In genomic region chr4:131388277-131388676, GRCh38 we compare ENCODE assay signal across 31 cellular contexts.
"Had no signal": no experiment of that assay in that cellular context is flagged by ENCODE, and none has a peak within 500 bp of the region (broad histone marks: within the 10 kb centered on the region; RNA-seq: fewer than 3 reads in every experiment).

No MANE protein-coding gene starts in this region.

- H3K27me3 ChIP-seq: adrenal gland, body of pancreas, esophagus squamous epithelium, gastroesophageal sphincter, heart right ventricle, hepatocyte had no signal

- ATAC-seq: activated CD8-positive, alpha-beta T cell treated with anti-CD3 and anti-CD28 coated beads for 36 hours; activated naive CD8-positive, alpha-beta T cell treated with anti-CD3 and anti-CD28 coated beads, Interleukin-2, amount 50 U/mL, for 24 hours; activated T-cell treated with anti-CD3 and anti-CD28 coated beads, Interleukin-2, amount 50 U/mL, for 4 hours; body of pancreas; effector memory CD8-positive, alpha-beta T cell; gastroesophageal sphincter; heart right ventricle; WTC11 had no signal

- H3K4me3 Mint-ChIP-seq: activated CD4-positive, alpha-beta T cell treated with anti-CD3 and anti-CD28 coated beads, Interleukin-2, amount 10 ng/mL, durations not matched to agents 7 days and 5 days; activated CD8-positive, alpha-beta T cell treated with anti-CD3 and anti-CD28 coated beads for 36 hours; activated naive CD4-positive, alpha-beta T cell treated with anti-CD3 and anti-CD28 coated beads for 36 hours; activated naive CD4-positive, alpha-beta T cell treated with anti-CD3 and anti-CD28 coated beads, Interleukin-2, amount 50 U/mL, for 24 hours; activated naive CD8-positive, alpha-beta T cell treated with anti-CD3 and anti-CD28 coated beads for 36 hours; activated naive CD8-positive, alpha-beta T cell treated with anti-CD3 and anti-CD28 coated beads, Interleukin-2, amount 50 U/mL, for 24 hours; activated T-cell treated with anti-CD3 and anti-CD28 coated beads, Interleukin-2, amount 50 U/mL, for 4 hours; activated T-helper 1 cell treated with anti-CD3 and anti-CD28 coated beads, Interleukin-12 subunit alpha, Interleukin-12 subunit beta, Interleukin-2, Interleukin-4 antibody, amounts not matched to agents 30 ng/mL and 10 ng/mL and 1 ng/mL, durations not matched to agents 14 hours and 24 hours and 36 hours; effector memory CD8-positive, alpha-beta T cell; WTC11 had no signal

- H3K27me3 Mint-ChIP-seq: activated CD4-positive, alpha-beta T cell treated with anti-CD3 and anti-CD28 coated beads, Interleukin-2, amount 10 ng/mL, durations not matched to agents 7 days and 5 days; activated CD8-positive, alpha-beta T cell treated with anti-CD3 and anti-CD28 coated beads for 36 hours; activated naive CD4-positive, alpha-beta T cell treated with anti-CD3 and anti-CD28 coated beads, Interleukin-2, amount 50 U/mL, for 24 hours; activated naive CD8-positive, alpha-beta T cell treated with anti-CD3 and anti-CD28 coated beads for 36 hours; activated naive CD8-positive, alpha-beta T cell treated with anti-CD3 and anti-CD28 coated beads, Interleukin-2, amount 50 U/mL, for 24 hours; effector memory CD8-positive, alpha-beta T cell had no signal

- H3K4me1 Mint-ChIP-seq: activated CD4-positive, alpha-beta T cell treated with anti-CD3 and anti-CD28 coated beads, Interleukin-2, amount 10 ng/mL, durations not matched to agents 7 days and 5 days; activated naive CD4-positive, alpha-beta T cell treated with anti-CD3 and anti-CD28 coated beads, Interleukin-2, amount 50 U/mL, for 24 hours; activated naive CD8-positive, alpha-beta T cell treated with anti-CD3 and anti-CD28 coated beads for 36 hours; activated naive CD8-positive, alpha-beta T cell treated with anti-CD3 and anti-CD28 coated beads, Interleukin-2, amount 50 U/mL, for 24 hours; WTC11 had no signal

- H2AFZ ChIP-seq: hepatocyte had no signal

- H3K4me1 ChIP-seq: adrenal gland, body of pancreas, esophagus squamous epithelium, gastroesophageal sphincter, heart right ventricle had no signal

- H3K4me2 ChIP-seq: hepatocyte had no signal

- H3K36me3 ChIP-seq: adrenal gland, esophagus squamous epithelium, gastroesophageal sphincter, heart right ventricle had no signal

- DNase-seq: activated CD4-positive, alpha-beta T cell treated with anti-CD3 and anti-CD28 coated beads for 1 hour; activated CD4-positive, alpha-beta T cell treated with anti-CD3 and anti-CD28 coated beads for 4 hours; activated CD4-positive, alpha-beta T cell treated with anti-CD3 and anti-CD28 coated beads, Interleukin-2, amount 10 ng/mL, durations not matched to agents 7 days and 5 days; activated CD4-positive, alpha-beta T cell treated with anti-CD3 and anti-CD28 coated beads, Interleukin-2, amount 50 U/mL, for 4 hours; activated CD8-positive, alpha-beta memory T cell treated with anti-CD3 and anti-CD28 coated beads for 24 hours; activated CD8-positive, alpha-beta T cell treated with anti-CD3 and anti-CD28 coated beads for 36 hours; activated effector memory CD4-positive, alpha-beta T cell treated with anti-CD3 and anti-CD28 coated beads, Interleukin-2, amount 50 U/mL, for 16 hours; activated naive CD4-positive, alpha-beta T cell treated with anti-CD3 and anti-CD28 coated beads for 36 hours; activated naive CD8-positive, alpha-beta T cell treated with anti-CD3 and anti-CD28 coated beads for 36 hours; activated naive CD8-positive, alpha-beta T cell treated with anti-CD3 and anti-CD28 coated beads, Interleukin-2, amount 50 U/mL, for 24 hours; activated T-cell treated with anti-CD3 and anti-CD28 coated beads, Interleukin-2, amount 50 U/mL, for 4 hours; adrenal gland; amygdala; aorta; body of pancreas; caudate nucleus; cortex of kidney; dermis blood vessel endothelial cell; effector CD4-positive, alpha-beta T cell; effector memory CD8-positive, alpha-beta T cell; esophagus squamous epithelium; foreskin melanocyte; heart right ventricle; T-helper 2 cell had no signal

- H3K79me2 ChIP-seq: hepatocyte had no signal

- H3K36me3 Mint-ChIP-seq: activated naive CD4-positive, alpha-beta T cell treated with anti-CD3 and anti-CD28 coated beads, Interleukin-2, amount 50 U/mL, for 24 hours; activated naive CD8-positive, alpha-beta T cell treated with anti-CD3 and anti-CD28 coated beads for 36 hours; WTC11 had no signal

- H3K9me3 ChIP-seq: adrenal gland, body of pancreas, esophagus squamous epithelium, gastroesophageal sphincter had no signal

- H3K27ac Mint-ChIP-seq: activated CD4-positive, alpha-beta T cell treated with anti-CD3 and anti-CD28 coated beads, Interleukin-2, amount 10 ng/mL, durations not matched to agents 7 days and 5 days; activated CD8-positive, alpha-beta T cell treated with anti-CD3 and anti-CD28 coated beads for 36 hours; activated naive CD4-positive, alpha-beta T cell treated with anti-CD3 and anti-CD28 coated beads for 36 hours; activated naive CD4-positive, alpha-beta T cell treated with anti-CD3 and anti-CD28 coated beads, Interleukin-2, amount 50 U/mL, for 24 hours; activated naive CD8-positive, alpha-beta T cell treated with anti-CD3 and anti-CD28 coated beads for 36 hours; activated naive CD8-positive, alpha-beta T cell treated with anti-CD3 and anti-CD28 coated beads, Interleukin-2, amount 50 U/mL, for 24 hours; activated T-helper 1 cell treated with anti-CD3 and anti-CD28 coated beads, Interleukin-12 subunit alpha, Interleukin-12 subunit beta, Interleukin-2, Interleukin-4 antibody, amounts not matched to agents 30 ng/mL and 10 ng/mL and 1 ng/mL, durations not matched to agents 14 hours and 24 hours and 36 hours; activated T-helper 2 cell treated with anti-CD3 and anti-CD28 coated beads, Interferon-gamma antibody, Interleukin-2, Interleukin-4, amounts not matched to agents 10 μg/mL and 5 μg/mL and 100 μg/mL, durations not matched to agents 14 hours and 24 hours and 36 hours; effector memory CD8-positive, alpha-beta T cell; WTC11 had no signal

- H3K27ac ChIP-seq: adrenal gland, body of pancreas, epithelial cell of prostate, esophagus squamous epithelium, gastroesophageal sphincter, heart right ventricle, hepatocyte had no signal

- H3K4me3 ChIP-seq: adrenal gland, body of pancreas, esophagus squamous epithelium, gastroesophageal sphincter, heart right ventricle, hepatocyte had no signal
